25 cellular contexts compared by ENCODE assay signal in the genomic region with DNA sequence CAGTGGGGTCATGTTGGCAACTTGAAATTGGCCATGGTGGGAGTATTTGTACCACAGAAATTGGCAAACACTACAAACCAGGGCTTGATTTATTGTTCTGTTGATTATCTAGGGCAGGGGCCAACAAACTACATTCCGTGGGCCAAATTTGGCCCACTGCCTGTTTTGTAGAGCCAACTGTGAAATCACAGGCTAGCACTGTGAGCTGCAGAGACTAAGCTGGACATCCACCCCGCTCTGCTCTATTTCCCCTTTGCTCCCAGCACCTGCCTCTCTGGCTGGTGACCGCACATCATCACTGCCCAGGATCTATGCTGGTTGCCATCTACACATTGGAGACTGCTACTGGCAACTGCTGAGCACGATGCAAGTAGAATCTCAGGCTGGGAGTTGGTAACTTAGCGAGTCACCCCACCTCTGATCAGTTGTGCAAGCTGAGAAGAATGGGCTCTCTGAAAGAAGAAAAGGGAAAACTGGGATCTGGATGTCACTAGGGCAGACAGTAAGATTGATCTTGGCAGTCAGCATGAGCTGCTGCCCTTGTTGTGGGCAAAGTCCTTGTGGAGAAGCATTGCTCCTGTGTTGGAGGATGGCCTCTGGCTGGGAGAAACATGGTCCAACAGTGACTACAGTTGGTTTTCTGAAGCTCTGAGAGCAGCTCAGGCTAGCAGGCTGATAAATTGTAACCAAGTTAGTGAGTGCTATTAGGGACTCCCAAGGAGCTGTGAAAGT.
A peak's percentile ranks its signal among the peaks of the same experiment; 100 is the strongest.
DNase-seq lines count a peak whose midpoint lies in the region; ATAC-seq and TF ChIP-seq lines count a peak whose summit lies in the region.
"Had no signal": no experiment of that assay in that cellular context is flagged by ENCODE, and none has a peak within 500 bp of the region (broad histone marks: within the 10 kb centered on the region; RNA-seq: fewer than 3 reads in every experiment).

No MANE protein-coding gene starts in this region.

- no peaks in the 10 kb centered on the region for H3K27me3 ChIP-seq in mammary epithelial cell (ENCODE audit: insufficient read depth, low read length)
- no peaks in the 10 kb centered on the region for H3K27me3 ChIP-seq in neural progenitor cell
- H3K27me3 ChIP-seq in esophagus squamous epithelium = no peaks in the 10 kb centered on the region
- no peaks in the 10 kb centered on the region for H3K27me3 ChIP-seq in right cardiac atrium (ENCODE audit: control insufficient read depth, insufficient read depth)
- no peaks in the 10 kb centered on the region for H3K27me3 ChIP-seq in Peyer's patch
- H3K27me3 ChIP-seq: upper lobe of left lung had no signal

- DNase-seq in mammary epithelial cell (peak; percentile 15), MCF 10A (ENCODE audit: unreplicated experiment) (no peak), fibroblast of mammary gland (ENCODE audit: low read depth) (peak; percentile 31), neural progenitor cell (ENCODE audit: low spot score) (no peak), esophagus squamous epithelium (lab: John Stamatoyannopoulos, UW) (no peak), right cardiac atrium (no peak), Peyer's patch (no peak)
- DNase-seq: activated CD4-positive, alpha-beta memory T cell treated with anti-CD3 and anti-CD28 coated beads, Interleukin-2, amount 10 ng/mL, durations not matched to agents 7 days and 5 days; activated CD4-positive, alpha-beta T cell treated with anti-CD3 and anti-CD28 coated beads for 1 hour; activated CD8-positive, alpha-beta memory T cell treated with anti-CD3 and anti-CD28 coated beads, Interleukin-2, amount 50 U/mL, for 48 hours; cortex of kidney; DMS79 treated with DMSO at 0.1 percent for 48 hours; NCI-H1417 treated with DMSO at 0.1 percent for 48 hours; NCI-H2081 treated with DMSO at 0.1 percent for 48 hours; posterior cingulate gyrus; stimulated activated CD4-positive, alpha-beta T cell treated with anti-CD3 and anti-CD28 coated beads, Interleukin-1b, Interleukin-23, amount 100 ng/mL, for 48 hours; upper lobe of left lung had no signal

- H4K20me1 ChIP-seq in mammary epithelial cell (ENCODE audit: insufficient read depth, low read length) = no peaks in the 10 kb centered on the region
- H4K20me1 ChIP-seq in neural progenitor cell (ENCODE audit: low read depth) = no peaks in the 10 kb centered on the region

- H3K4me1 Mint-ChIP-seq in MCF 10A (ENCODE audit: insufficient read depth, unreplicated experiment) = no peaks in the 10 kb centered on the region
- no peaks in the 10 kb centered on the region for H3K4me1 Mint-ChIP-seq in neural progenitor cell
- H3K4me1 Mint-ChIP-seq: activated CD4-positive, alpha-beta memory T cell treated with anti-CD3 and anti-CD28 coated beads, Interleukin-2, amount 10 ng/mL, durations not matched to agents 7 days and 5 days; activated naive CD4-positive, alpha-beta T cell treated with anti-CD3 and anti-CD28 coated beads, Interleukin-2, amount 50 U/mL, for 24 hours; CD14-positive monocyte; neural crest cell had no signal

- H3K36me3 ChIP-seq in mammary epithelial cell (ENCODE audit: insufficient read depth, low read length) (no peaks in the 10 kb centered on the region), neural progenitor cell (no peaks in the 10 kb centered on the region), esophagus squamous epithelium (no peaks in the 10 kb centered on the region), Peyer's patch (no peaks in the 10 kb centered on the region)
- H3K36me3 ChIP-seq: HAP-1, upper lobe of left lung had no signal

- TF ChIP-seq CTCF in mammary epithelial cell (conservative IDR thresholded peaks at IDR 0.05 in 1 of 2, IDR thresholded peaks at IDR 0.05 in 1 of 2; ENCODE audit: extremely low read depth in 1 of 2, insufficient read depth in 1 of 2, low read depth in 1 of 2, low read length in 2 of 2) (no peak), MCF 10A (IDR thresholded peaks at IDR 0.05; ENCODE audit: unreplicated experiment) (no peak), fibroblast of mammary gland (conservative IDR thresholded peaks at IDR 0.05; ENCODE audit: control insufficient read depth, insufficient read depth, low read depth, low read length) (no peak), neural progenitor cell (IDR thresholded peaks at IDR 0.05) (no peak), esophagus squamous epithelium (IDR thresholded peaks at IDR 0.05) (no peak), Peyer's patch (IDR thresholded peaks at IDR 0.05) (no peak)

- H3K4me3 ChIP-seq in mammary epithelial cell (replicated peaks in 1 of 3; ENCODE audit: insufficient read depth in 1 of 3, low read depth in 2 of 3, low read length in 3 of 3) (no peak overlapping the region), fibroblast of mammary gland (ENCODE audit: control insufficient read depth, low read depth, low read length) (no peak overlapping the region), neural progenitor cell (no peak overlapping the region), esophagus squamous epithelium (no peak overlapping the region), right cardiac atrium (ENCODE audit: low read length) (no peak overlapping the region), Peyer's patch (no peak overlapping the region)
- H3K4me3 ChIP-seq: HAP-1, smooth muscle cell, upper lobe of left lung had no signal

- POLR2A ChIA-PET in MCF 10A (lab: Yijun Ruan, JAX) = no interaction called here

- no peak for ATAC-seq in HG02885 (IDR thresholded peaks at IDR 0.05; ENCODE audit: poor library complexity, unreplicated experiment)
- ATAC-seq in right cardiac atrium = no peak

- H3K9me3 ChIP-seq in mammary epithelial cell (replicated peaks; ENCODE audit: insufficient read depth, low read length) = no peaks in the 10 kb centered on the region
- H3K9me3 ChIP-seq in neural progenitor cell (ENCODE audit: low read depth) = no peaks in the 10 kb centered on the region
- no peaks in the 10 kb centered on the region for H3K9me3 ChIP-seq in esophagus squamous epithelium
- H3K9me3 ChIP-seq in right cardiac atrium (ENCODE audit: control insufficient read depth, low read length) = no peaks in the 10 kb centered on the region
- H3K9me3 ChIP-seq in Peyer's patch = no peaks in the 10 kb centered on the region
- H3K9me3 ChIP-seq: HAP-1, upper lobe of left lung had no signal

- TF ChIP-seq POLR2A in esophagus squamous epithelium (IDR thresholded peaks at IDR 0.05) (no peak), Peyer's patch (IDR thresholded peaks at IDR 0.05) (no peak)

- intact Hi-C loops in mammary epithelial cell (cut with micrococcal nuclease) = no loop called here
- intact Hi-C loops in MCF 10A (cut with micrococcal nuclease) = loop anchor here (2.0 to 5.0 kb wide), 2 partner anchors 204 to 490 kb away; no protein-coding TSS in a partner anchor
- intact Hi-C loops in esophagus squamous epithelium (cut with DNase I) = no loop called here
- intact Hi-C loops in right cardiac atrium (cut with DNase I) = no loop called here

- WGBS in mammary epithelial cell (ENCODE audit: low coverage, missing lambda C conversion rate) = 58% methylated on average over 4 of the region's 5 CpGs
- WGBS in esophagus squamous epithelium, 2 donors = 54 to 63% methylated on average over 4 to 5 of the region's 5 CpGs
- 45% methylated on average over 5 of the region's 5 CpGs for WGBS in right cardiac atrium

- BruUV-seq in mammary epithelial cell (replicated peaks; lab: Mats Ljungman, UMichigan) (no TSS peak), MCF 10A (replicated peaks; lab: Mats Ljungman, UMichigan) (no TSS peak)

- H3K36me3 Mint-ChIP-seq in MCF 10A (ENCODE audit: insufficient read depth, unreplicated experiment) (no peaks in the 10 kb centered on the region), neural progenitor cell (no peaks in the 10 kb centered on the region)
- H3K36me3 Mint-ChIP-seq: activated naive CD4-positive, alpha-beta T cell treated with anti-CD3 and anti-CD28 coated beads, Interleukin-2, amount 50 U/mL, for 24 hours; CD14-positive monocyte had no signal

- no peak overlapping the region for H3K9ac ChIP-seq in mammary epithelial cell (ENCODE audit: insufficient read depth, low read length)
- no peak overlapping the region for H3K9ac ChIP-seq in neural progenitor cell

- no peak overlapping the region for H3K4me3 Mint-ChIP-seq in MCF 10A (ENCODE audit: unreplicated experiment)
- no peak overlapping the region for H3K4me3 Mint-ChIP-seq in neural progenitor cell
- H3K4me3 Mint-ChIP-seq: activated CD4-positive, alpha-beta memory T cell treated with anti-CD3 and anti-CD28 coated beads, Interleukin-2, amount 10 ng/mL, durations not matched to agents 7 days and 5 days; activated naive CD4-positive, alpha-beta T cell treated with anti-CD3 and anti-CD28 coated beads, Interleukin-2, amount 50 U/mL, for 24 hours; CD14-positive monocyte; neural crest cell had no signal

- H2AFZ ChIP-seq in mammary epithelial cell (ENCODE audit: low read depth, low read length) (no peak overlapping the region), neural progenitor cell (replicated peaks) (peak overlapping the region; percentile 15)

- H3K4me2 ChIP-seq in mammary epithelial cell (ENCODE audit: insufficient read depth, low read depth, low read length) (no peak overlapping the region), neural progenitor cell (no peak overlapping the region)
- H3K4me2 ChIP-seq: smooth muscle cell had no signal

- no peaks in the 10 kb centered on the region for H3K9me3 Mint-ChIP-seq in MCF 10A (ENCODE audit: unreplicated experiment)
- H3K9me3 Mint-ChIP-seq in neural progenitor cell = no peaks in the 10 kb centered on the region
- H3K9me3 Mint-ChIP-seq: activated CD4-positive, alpha-beta memory T cell treated with anti-CD3 and anti-CD28 coated beads, Interleukin-2, amount 10 ng/mL, durations not matched to agents 7 days and 5 days; activated naive CD4-positive, alpha-beta T cell treated with anti-CD3 and anti-CD28 coated beads, Interleukin-2, amount 50 U/mL, for 24 hours; activated T-helper 2 cell treated with anti-CD3 and anti-CD28 coated beads, Interferon-gamma antibody, Interleukin-2, Interleukin-4, amounts not matched to agents 10 μg/mL and 5 μg/mL and 100 μg/mL, durations not matched to agents 14 hours and 24 hours and 36 hours; CD14-positive monocyte had no signal

- peaks cover 33% of the 10 kb centered on the region for H3K27me3 Mint-ChIP-seq in MCF 10A (ENCODE audit: insufficient read depth, unreplicated experiment)
- peaks cover 12% of the 10 kb centered on the region for H3K27me3 Mint-ChIP-seq in neural progenitor cell (ENCODE audit: insufficient read depth, low read depth)

- no peak overlapping the region for H3K27ac ChIP-seq in mammary epithelial cell (ENCODE audit: insufficient read depth, low read depth, low read length)
- no peak overlapping the region for H3K27ac ChIP-seq in neural progenitor cell
- no peak overlapping the region for H3K27ac ChIP-seq in esophagus squamous epithelium
- H3K27ac ChIP-seq in right cardiac atrium (ENCODE audit: low read length) = no peak overlapping the region
- no peak overlapping the region for H3K27ac ChIP-seq in Peyer's patch
- H3K27ac ChIP-seq: 22Rv1, upper lobe of left lung had no signal

- no peak overlapping the region for H3K27ac Mint-ChIP-seq in MCF 10A (ENCODE audit: low read depth, unreplicated experiment)
- H3K27ac Mint-ChIP-seq in neural progenitor cell = no peak overlapping the region
- H3K27ac Mint-ChIP-seq: activated CD4-positive, alpha-beta memory T cell treated with anti-CD3 and anti-CD28 coated beads, Interleukin-2, amount 10 ng/mL, durations not matched to agents 7 days and 5 days; activated naive CD4-positive, alpha-beta T cell treated with anti-CD3 and anti-CD28 coated beads, Interleukin-2, amount 50 U/mL, for 24 hours; activated T-helper 2 cell treated with anti-CD3 and anti-CD28 coated beads, Interferon-gamma antibody, Interleukin-2, Interleukin-4, amounts not matched to agents 10 μg/mL and 5 μg/mL and 100 μg/mL, durations not matched to agents 14 hours and 24 hours and 36 hours; CD14-positive monocyte had no signal

- CTCF ChIA-PET in mammary epithelial cell (lab: Charles Lee; ENCODE audit: low non-redundant PET) = interaction anchor here (0.6 kb wide), 1 partner anchor 491 kb away, joined by 4 read pairs; no protein-coding TSS in a partner anchor
- CTCF ChIA-PET in MCF 10A (lab: Yijun Ruan, JAX) = interaction anchor here (0.6 to 4.5 kb wide), 19 partner anchors 9 to 1301 kb away, joined by 3 to 32 read pairs (median 4); no protein-coding TSS in a partner anchor

- dilution Hi-C loops in mammary epithelial cell (cut with HindIII; ENCODE audit: low sequenced_read_pairs) = no loop called here

- no peaks in the 10 kb centered on the region for H3K4me1 ChIP-seq in mammary epithelial cell (ENCODE audit: insufficient read depth, low read length)
- peaks cover 4% of the 10 kb centered on the region for H3K4me1 ChIP-seq in neural progenitor cell
- peaks cover 0 to 9% (median 0%) of the 10 kb centered on the region in 3 donors for H3K4me1 ChIP-seq in esophagus squamous epithelium
- H3K4me1 ChIP-seq in right cardiac atrium (ENCODE audit: control insufficient read depth, insufficient read depth, low read length) = peaks cover 2% of the 10 kb centered on the region
- H3K4me1 ChIP-seq in Peyer's patch = peaks cover 0 to 27% (median 0%) of the 10 kb centered on the region in 4 donors
- H3K4me1 ChIP-seq: HAP-1 had no signal

- H3K79me2 ChIP-seq in mammary epithelial cell (ENCODE audit: insufficient read depth, low read length) (no peaks in the 10 kb centered on the region), neural progenitor cell (ENCODE audit: low read depth) (no peaks in the 10 kb centered on the region)

- H3F3A ChIP-seq in neural progenitor cell (ENCODE audit: low read depth) = no peaks in the 10 kb centered on the region

- in situ Hi-C loops in mammary epithelial cell (cut with MboI; ENCODE audit: low sequenced_read_pairs in 2 of 2) = no loop called here

Comparison
In these comparisons a context has a peak if more than half of its experiments do, and no peak if none do; other contexts are left out.
1. DNase-seq: peak in mammary epithelial cell (single experiment) and fibroblast of mammary gland (single experiment); none in MCF 10A (single experiment), neural progenitor cell (single experiment), esophagus squamous epithelium (single experiment), right cardiac atrium (0 of 3) and Peyer's patch (0 of 3).